In genomic region chr13:44142540-44142867, GRCh38 we compare ENCODE assay signal across 7 cellular contexts.
DNase-seq lines count a peak whose midpoint lies in the region; TF ChIP-seq lines count a peak whose summit lies in the region.

No MANE protein-coding gene starts in this region.

- H3K9me3 ChIP-seq in HUES6 (ENCODE audit: control insufficient read depth, insufficient read depth, low read depth, low read length), result no peaks in the 10 kb centered on the region
- H3K9me3 ChIP-seq in iPS-18c (ENCODE audit: control insufficient read depth, insufficient read depth, low read length), result no peaks in the 10 kb centered on the region
- no peaks in the 10 kb centered on the region for H3K9me3 ChIP-seq in stomach

- TF ChIP-seq CTCF in stomach (IDR thresholded peaks at IDR 0.05), result no peak

- H3K27me3 ChIP-seq in HUES6 (ENCODE audit: control insufficient read depth, insufficient read depth, low read length) (no peaks in the 10 kb centered on the region; the same call in 1 of the 2 replicates), stomach (no peaks in the 10 kb centered on the region)

- TF ChIP-seq POLR2A in stomach (IDR thresholded peaks at IDR 0.05), result no peak

- peak overlapping the region; percentile 90 for H3K27ac Mint-ChIP-seq in activated naive CD8-positive, alpha-beta T cell

- peaks cover 18% of the 10 kb centered on the region for H3K4me1 Mint-ChIP-seq in activated naive CD8-positive, alpha-beta T cell (ENCODE audit: low read depth)

- peak overlapping the region; percentile 79 for H3K4me3 ChIP-seq in HUES6 (ENCODE audit: low read depth, low read length)
- H3K4me3 ChIP-seq in iPS-18c (ENCODE audit: insufficient read depth, low read depth, low read length), result peak overlapping the region; percentile 63
- peak overlapping the region; percentile 46 to 55 (median 50) for H3K4me3 ChIP-seq in stomach

- no peaks in the 10 kb centered on the region for H3K9me3 Mint-ChIP-seq in activated naive CD8-positive, alpha-beta T cell (ENCODE audit: low read depth)

- H3K27ac ChIP-seq in HUES6 (ENCODE audit: low read depth, low read length), result peak overlapping the region; percentile 34; the same call in 1 of the 2 replicates
- peak overlapping the region; percentile 83 to 93 (median 89) for H3K27ac ChIP-seq in stomach

- intact Hi-C loops in stomach (cut with DNase I; ENCODE audit: low total_unique reads), result no loop called here

- H3K36me3 ChIP-seq in HUES6 (ENCODE audit: control insufficient read depth, insufficient read depth, low read length) (no peaks in the 10 kb centered on the region), stomach (no peaks in the 10 kb centered on the region)

- DNase-seq in stomach (no peak), NCI-H2081 treated with DMSO at 0.1 percent for 48 hours (lab: John Stamatoyannopoulos, UW) (no peak)
- DNase-seq in activated CD4-positive, CD25-positive, alpha-beta regulatory T cell (lab: John Stamatoyannopoulos, UW), result no peak
- no peak for DNase-seq in activated CD4-positive, CD25-positive, alpha-beta regulatory T cell treated with anti-CD3 and anti-CD28 coated beads, Interleukin-2, amount 50 U/mL, for 72 hours

- H3K27me3 Mint-ChIP-seq in activated naive CD8-positive, alpha-beta T cell, result no peaks in the 10 kb centered on the region

- peak overlapping the region; percentile 92 for H3K4me3 Mint-ChIP-seq in activated naive CD8-positive, alpha-beta T cell

- peak overlapping the region; percentile 71 for H3K9ac ChIP-seq in HUES6 (ENCODE audit: low read length)

- H3K4me1 ChIP-seq in HUES6 (ENCODE audit: control insufficient read depth, insufficient read depth, low read length), result peaks cover 21% of the 10 kb centered on the region
- H3K4me1 ChIP-seq in stomach, result peaks cover 12 to 42% (median 18%) of the 10 kb centered on the region in 4 donors

- no peak for TF ChIP-seq EP300 in stomach (IDR thresholded peaks at IDR 0.05)

- peaks cover 2% of the 10 kb centered on the region for H3K36me3 Mint-ChIP-seq in activated naive CD8-positive, alpha-beta T cell

- WGBS in stomach, 5 donors, result 1 to 6% (median 5%) methylated on average over 7 of the region's 7 CpGs
